ENCODE assay signal across 11 cellular contexts in the genomic region with DNA sequence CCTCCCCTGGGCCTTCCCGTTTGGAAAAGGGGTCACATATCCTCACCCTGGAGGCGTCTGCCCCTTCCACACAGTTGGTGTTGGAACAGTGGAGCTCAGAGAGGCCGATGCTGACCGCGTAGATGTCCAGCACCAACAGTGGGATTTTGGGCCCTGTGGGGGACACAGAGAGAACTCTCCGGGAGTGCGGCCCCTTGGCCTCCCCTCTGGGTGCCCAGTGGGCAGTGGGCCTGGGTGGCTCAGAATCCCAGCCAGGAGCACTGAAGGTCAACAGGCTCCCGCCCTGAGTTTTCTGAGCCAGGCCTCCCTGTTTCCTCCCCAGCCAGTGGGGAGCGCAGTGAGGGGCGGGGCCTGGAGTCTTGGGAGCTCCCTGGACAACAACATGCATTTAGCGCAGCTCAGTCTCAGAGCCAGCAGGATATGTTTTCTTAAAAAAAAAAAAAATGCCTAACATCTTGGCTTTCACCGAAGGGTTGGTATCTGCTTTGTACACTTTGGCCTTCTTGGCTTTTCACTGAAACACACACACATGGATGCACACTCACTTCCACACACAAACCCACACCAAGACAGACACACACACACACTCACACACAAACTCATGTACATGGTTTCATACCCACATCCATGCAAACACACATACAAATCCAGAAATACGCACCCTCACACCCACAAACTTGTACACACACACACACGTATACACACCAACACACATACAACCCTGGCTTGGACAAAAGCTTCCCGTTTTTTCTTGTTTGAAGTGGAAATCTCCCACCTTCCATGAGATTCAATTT. TPM values are rescaled to one million over a fixed set of nuclear protein-coding genes. Genes with fewer than 3 reads are reported as not detected.
DNase-seq lines count a peak whose midpoint lies in the region; ATAC-seq, FAIRE-seq and TF ChIP-seq lines count a peak whose summit lies in the region.
"Had no signal": no experiment of that assay in that cellular context is flagged by ENCODE, and none has a peak within 500 bp of the region (broad histone marks: within the 10 kb centered on the region; RNA-seq: fewer than 3 reads in every experiment).

No MANE protein-coding gene starts in this region.

- no peak overlapping the region for H2AFZ ChIP-seq in parathyroid adenoma

- peak overlapping the region; percentile 56 for H3K27ac ChIP-seq in parathyroid adenoma

- H3K4me2 ChIP-seq in parathyroid adenoma (ENCODE audit: low read length): no peak overlapping the region

- TF ChIP-seq CTCF in BE2C (IDR thresholded peaks at IDR 0.05; ENCODE audit: low read depth, low read length) (no peak), parathyroid adenoma (IDR thresholded peaks at IDR 0.05) (no peak)

- no peak for FAIRE-seq in GM19239 (lab: Jason Lieb, UNC)

- peak; percentile 67 for DNase-seq in BE2C
- DNase-seq in adipocyte (ENCODE audit: low read depth): no peak
- peak; percentile 81 for DNase-seq in left cardiac atrium
- DNase-seq in GM19239 (ENCODE audit: insufficient read length, low spot score): no peak
- DNase-seq in GM19240 (ENCODE audit: insufficient read length, low spot score): no peak
- DNase-seq: DMS53, NCI-H1417 treated with DMSO at 0.1 percent for 48 hours had no signal

- peaks cover 3% of the 10 kb centered on the region; the same call in 1 of the 2 replicates for H3K9me3 ChIP-seq in BE2C
- H3K9me3 ChIP-seq in adipocyte (ENCODE audit: control insufficient read depth, low read length): no peaks in the 10 kb centered on the region
- H3K9me3 ChIP-seq in parathyroid adenoma (ENCODE audit: control insufficient read depth, low read length): no peaks in the 10 kb centered on the region

- H3K4me1 ChIP-seq in BE2C (peaks cover 66% of the 10 kb centered on the region), adipocyte (ENCODE audit: control insufficient read depth, insufficient read depth, low read length) (peaks cover 53% of the 10 kb centered on the region), parathyroid adenoma (no peaks in the 10 kb centered on the region)

- H3K27me3 ChIP-seq in BE2C (no peaks in the 10 kb centered on the region), adipocyte (replicated peaks; ENCODE audit: control insufficient read depth, insufficient read depth, low read length) (no peaks in the 10 kb centered on the region), parathyroid adenoma (ENCODE audit: control insufficient read depth, insufficient read depth, low read length) (no peaks in the 10 kb centered on the region)

- ATAC-seq in left cardiac atrium: peak; percentile 75 to 77
- no peak for ATAC-seq in GM21390 (IDR thresholded peaks at IDR 0.05; ENCODE audit: unreplicated experiment)
- ATAC-seq in GM19452 (IDR thresholded peaks at IDR 0.05; ENCODE audit: unreplicated experiment): no peak

- H3K9ac ChIP-seq in adipocyte (ENCODE audit: low read length) (peak overlapping the region; percentile 87), parathyroid adenoma (no peak overlapping the region)

- H3K4me3 ChIP-seq in BE2C (ENCODE audit: low read depth, low read length): no peak overlapping the region
- peak overlapping the region; percentile 77 for H3K4me3 ChIP-seq in adipocyte (ENCODE audit: low read length)
- H3K4me3 ChIP-seq in parathyroid adenoma (ENCODE audit: low read depth, low read length): no peak overlapping the region

- no peaks in the 10 kb centered on the region for H3K79me2 ChIP-seq in parathyroid adenoma

- H3K36me3 ChIP-seq in BE2C: no peaks in the 10 kb centered on the region
- H3K36me3 ChIP-seq in adipocyte (ENCODE audit: control insufficient read depth, insufficient read depth, low read length, severe bottlenecking): peaks cover 7% of the 10 kb centered on the region
- no peaks in the 10 kb centered on the region for H3K36me3 ChIP-seq in parathyroid adenoma (ENCODE audit: control insufficient read depth, insufficient read depth, low read length)

- intact Hi-C loops in left cardiac atrium (cut with DNase I): no loop called here

RNA-seq across cellular contexts. Expression of gene ISLR, which starts 0.6 kb away (rescaled TPM):
- polyA plus RNA-seq in BE2C (2012; ENCODE audit: insufficient read depth, insufficient read length, low read depth): 42.0 TPM
- total RNA-seq in left cardiac atrium: 10 to 100 TPM; 22.8 to 28.2 TPM
- total RNA-seq: T-helper 1 cell treated with Interleukin-12 subunit alpha and Interleukin-12 subunit beta and Interleukin-4 antibody, amounts not matched to agents 30 ng/mL and 1 ng/mL, for 36 hours had no signal

RNA-seq across cellular contexts. Expression of gene STRA6, which starts 29.6 kb away (rescaled TPM):
- polyA plus RNA-seq in BE2C (2012; ENCODE audit: insufficient read depth, insufficient read length, low read depth): 351 TPM
- total RNA-seq in left cardiac atrium: not detected
- total RNA-seq: T-helper 1 cell treated with Interleukin-12 subunit alpha and Interleukin-12 subunit beta and Interleukin-4 antibody, amounts not matched to agents 30 ng/mL and 1 ng/mL, for 36 hours had no signal

RNA-seq across cellular contexts. Expression of gene ISLR2, which starts 42.6 kb away (rescaled TPM):
- 4.2 TPM for polyA plus RNA-seq in BE2C (2012; ENCODE audit: insufficient read depth, insufficient read length, low read depth)
- 1 to 10 TPM; 1.9 to 3.9 TPM for total RNA-seq in left cardiac atrium
- total RNA-seq: T-helper 1 cell treated with Interleukin-12 subunit alpha and Interleukin-12 subunit beta and Interleukin-4 antibody, amounts not matched to agents 30 ng/mL and 1 ng/mL, for 36 hours had no signal

Comparison
In these comparisons a context has a peak if more than half of its experiments do, and no peak if none do; other contexts are left out.
1. DNase-seq: peak in BE2C (single experiment) and left cardiac atrium (single experiment); none in adipocyte (single experiment), GM19239 (single experiment) and GM19240 (single experiment).
2. ATAC-seq: peak in left cardiac atrium (2 of 2); none in GM21390 (single experiment) and GM19452 (single experiment).